Comparison of ENCODE assay signal across 8 cellular contexts in the genomic region with DNA sequence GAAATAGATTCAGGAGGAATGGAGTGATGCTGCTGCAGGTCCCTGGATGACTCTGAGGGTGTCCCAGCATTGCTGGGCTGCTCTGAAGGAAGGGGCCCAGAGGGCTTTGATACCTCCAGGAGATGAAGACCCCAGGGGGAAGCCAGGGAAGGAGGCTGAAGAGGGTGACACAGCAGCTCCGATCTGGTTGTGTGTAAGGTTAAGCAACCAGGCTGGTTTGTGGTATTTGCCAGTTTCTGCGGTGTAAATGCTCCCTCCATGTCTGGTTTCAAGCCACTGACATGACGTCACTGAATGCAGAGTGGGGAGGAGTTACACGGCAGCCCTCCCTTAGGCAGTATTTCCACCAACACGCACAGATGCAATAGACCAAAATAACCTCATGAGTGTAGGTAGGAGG. TPM values are rescaled to one million over a fixed set of nuclear protein-coding genes. Genes with fewer than 3 reads are reported as not detected.
A peak's percentile ranks its signal among the peaks of the same experiment; 100 is the strongest.
DNase-seq lines count a peak whose midpoint lies in the region; ATAC-seq and TF ChIP-seq lines count a peak whose summit lies in the region.

No MANE protein-coding gene starts in this region.

- intact Hi-C loops in left colon (cut with DNase I, micrococcal nuclease), result loop anchor here in 1 of 2 donors (10.0 kb wide), 1 partner anchor 128 kb away; the partner anchor contains the start of gene COL27A1

- H3K27ac Mint-ChIP-seq in activated T-helper 17 cell treated with anti-CD3 and anti-CD28 coated beads, Interleukin-2, amount 50 U/mL, for 72 hours, result no peak overlapping the region

- DNase-seq in Ammon's horn (ENCODE audit: low spot score) (peak; percentile 33), HFF-Myc (ENCODE audit: extremely low read depth, low read depth) (peak; percentile 49), left colon (peak; percentile 0 to 5), COLO668 (lab: John Stamatoyannopoulos, UW; ENCODE audit: unreplicated experiment) (no peak)

- ATAC-seq in activated T-helper 17 cell treated with anti-CD3 and anti-CD28 coated beads, Interleukin-2, amount 50 U/mL, for 72 hours (replicated peaks), result peak; percentile 66
- ATAC-seq in left colon (no peak), GM18870 (IDR thresholded peaks at IDR 0.05; ENCODE audit: unreplicated experiment) (no peak), HG02763 (IDR thresholded peaks at IDR 0.05; ENCODE audit: unreplicated experiment) (no peak), GM21390 (IDR thresholded peaks at IDR 0.05; ENCODE audit: unreplicated experiment) (no peak)

- H3K27me3 Mint-ChIP-seq in activated T-helper 17 cell treated with anti-CD3 and anti-CD28 coated beads, Interleukin-2, amount 50 U/mL, for 72 hours, result no peaks in the 10 kb centered on the region

- H3K4me3 ChIP-seq in HFF-Myc (replicated peaks; ENCODE audit: low read depth, low read length), result no peak overlapping the region

- no peak overlapping the region for H3K4me3 Mint-ChIP-seq in activated T-helper 17 cell treated with anti-CD3 and anti-CD28 coated beads, Interleukin-2, amount 50 U/mL, for 72 hours

- TF ChIP-seq CTCF in HFF-Myc (IDR thresholded peaks at IDR 0.05; ENCODE audit: low read depth, low read length, missing control alignments), result no peak

- H3K4me1 Mint-ChIP-seq in activated T-helper 17 cell treated with anti-CD3 and anti-CD28 coated beads, Interleukin-2, amount 50 U/mL, for 72 hours, result peaks cover 4% of the 10 kb centered on the region

- no peaks in the 10 kb centered on the region for H3K36me3 Mint-ChIP-seq in activated T-helper 17 cell treated with anti-CD3 and anti-CD28 coated beads, Interleukin-2, amount 50 U/mL, for 72 hours (ENCODE audit: low read depth)

- H3K9me3 Mint-ChIP-seq in activated T-helper 17 cell treated with anti-CD3 and anti-CD28 coated beads, Interleukin-2, amount 50 U/mL, for 72 hours, result no peaks in the 10 kb centered on the region

RNA-seq across cellular contexts. Expression of gene ORM1, which starts 40.0 kb away (rescaled TPM):
- total RNA-seq in activated T-helper 17 cell treated with anti-CD3 and anti-CD28 coated beads, Interleukin-2, amount 50 U/mL, for 72 hours, result not detected
- total RNA-seq in left colon, result not detected

RNA-seq across cellular contexts. Expression of gene ORM2, which starts 46.7 kb away (rescaled TPM):
- total RNA-seq in activated T-helper 17 cell treated with anti-CD3 and anti-CD28 coated beads, Interleukin-2, amount 50 U/mL, for 72 hours, result not detected
- not detected for total RNA-seq in left colon
